In genomic region chr17:28327031-28327607, GRCh38 we compare ENCODE assay signal across 7 cellular contexts. TPM values are rescaled to one million over a fixed set of nuclear protein-coding genes. Genes with fewer than 3 reads are reported as not detected.
DNase-seq lines count a peak whose midpoint lies in the region; ATAC-seq and TF ChIP-seq lines count a peak whose summit lies in the region.
"Had no signal": no experiment of that assay in that cellular context is flagged by ENCODE, and none has a peak within 500 bp of the region (broad histone marks: within the 10 kb centered on the region; RNA-seq: fewer than 3 reads in every experiment).

No MANE protein-coding gene starts in this region.

- DNase-seq in MG63 = no peak
- DNase-seq in SKM-1 treated with dmso at 0.1 percent for 144 hours (lab: John Stamatoyannopoulos, UW; ENCODE audit: unreplicated experiment) = no peak
- DNase-seq: NCI-H1048 had no signal

- peak; percentile 69 for ATAC-seq in HG02885 (IDR thresholded peaks at IDR 0.05; ENCODE audit: poor library complexity, unreplicated experiment)
- ATAC-seq: CD8-positive, alpha-beta T cell had no signal

- TF ChIP-seq CTCF in 22Rv1 (IDR thresholded peaks at IDR 0.05) = no peak

- H3K27ac ChIP-seq in 22Rv1 = peak overlapping the region; percentile 56

- no peaks in the 10 kb centered on the region for H3K9me3 ChIP-seq in MG63

- no peak overlapping the region for H3K4me3 ChIP-seq in MG63

- H3K27me3 ChIP-seq in MG63 = no peaks in the 10 kb centered on the region

- peaks cover 77% of the 10 kb centered on the region for H3K36me3 ChIP-seq in MG63

RNA-seq across cellular contexts. Expression of gene TMEM97, which starts 8.1 kb away (rescaled TPM):
- 73.3 and 118 TPM in 2 replicates for total RNA-seq in MG63 (2014; rRNA removed; shearing (Covaris generic); ENCODE audit: low replicate concordance)

RNA-seq across cellular contexts. Expression of gene IFT20, which starts 8.2 kb away (rescaled TPM):
- 41.9 and 64.9 TPM in 2 replicates for total RNA-seq in MG63 (2014; rRNA removed; shearing (Covaris generic); ENCODE audit: low replicate concordance)

RNA-seq across cellular contexts. Expression of gene TNFAIP1, which starts 8.4 kb away (rescaled TPM):
- total RNA-seq in MG63 (2014; rRNA removed; shearing (Covaris generic); ENCODE audit: low replicate concordance) = 29.2 and 31.9 TPM in 2 replicates

RNA-seq across cellular contexts. Expression of gene POLDIP2, which starts 30.2 kb away (rescaled TPM):
- total RNA-seq in MG63 (2014; rRNA removed; shearing (Covaris generic); ENCODE audit: low replicate concordance) = 161 and 244 TPM in 2 replicates

RNA-seq across cellular contexts. Expression of gene SEBOX, which starts 37.9 kb away (rescaled TPM):
- total RNA-seq in MG63 (2014; rRNA removed; shearing (Covaris generic); ENCODE audit: low replicate concordance) = not detected in 2 replicates
- total RNA-seq: CD8-positive, alpha-beta T cell; H1 had no signal
